Comparison of ENCODE assay signal across 17 cellular contexts in the genomic region with DNA sequence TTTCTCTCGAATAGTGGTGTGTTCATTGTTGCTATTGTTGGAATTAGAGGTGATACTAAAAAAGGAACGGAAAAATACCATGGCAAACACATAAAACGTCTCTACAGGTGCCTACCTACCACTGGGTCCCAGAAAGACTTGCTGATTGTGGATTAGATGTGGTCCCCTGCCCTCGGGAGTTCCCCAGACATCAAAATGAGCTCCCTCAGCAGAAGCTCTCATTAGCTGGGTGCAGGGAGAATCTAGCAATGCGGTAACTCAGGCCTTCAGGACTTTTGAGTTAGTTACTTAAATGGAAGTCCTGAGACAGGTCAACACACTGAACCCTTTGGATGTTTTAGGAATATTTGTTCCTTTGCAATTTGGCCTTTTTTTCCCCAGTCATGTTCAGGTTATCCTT. TPM values are rescaled to one million over a fixed set of nuclear protein-coding genes. Genes with fewer than 3 reads are reported as not detected.
A peak's percentile ranks its signal among the peaks of the same experiment; 100 is the strongest.
DNase-seq lines count a peak whose midpoint lies in the region; ATAC-seq and TF ChIP-seq lines count a peak whose summit lies in the region.
"Had no signal": no experiment of that assay in that cellular context is flagged by ENCODE, and none has a peak within 500 bp of the region (broad histone marks: within the 10 kb centered on the region; RNA-seq: fewer than 3 reads in every experiment).

No MANE protein-coding gene starts in this region.

- H3K4me1 Mint-ChIP-seq in activated naive CD4-positive, alpha-beta T cell treated with anti-CD3 and anti-CD28 coated beads, Interleukin-2, amount 10 ng/mL, durations not matched to agents 7 days and 5 days, result peaks cover 80% of the 10 kb centered on the region
- peaks cover 55% of the 10 kb centered on the region for H3K4me1 Mint-ChIP-seq in activated T-helper 17 cell treated with anti-CD3 and anti-CD28 coated beads, Interleukin-2, amount 50 U/mL, for 72 hours
- H3K4me1 Mint-ChIP-seq in stimulated activated naive B cell treated with anti-CD40 and anti-IgM and Interleukin-4, amounts not matched to agents 10 μg/mL and 1 μg/mL and 100 μg/mL, for 72 hours, result peaks cover 60 to 84% of the 10 kb centered on the region in 2 donors
- peaks cover 4% of the 10 kb centered on the region for H3K4me1 Mint-ChIP-seq in progenitor cell of endocrine pancreas (ENCODE audit: low read depth)

- no peaks in the 10 kb centered on the region for H3K27me3 Mint-ChIP-seq in activated naive CD4-positive, alpha-beta T cell treated with anti-CD3 and anti-CD28 coated beads, Interleukin-2, amount 10 ng/mL, durations not matched to agents 7 days and 5 days
- H3K27me3 Mint-ChIP-seq in activated T-helper 17 cell treated with anti-CD3 and anti-CD28 coated beads, Interleukin-2, amount 50 U/mL, for 72 hours, result no peaks in the 10 kb centered on the region
- peaks cover 5 to 6% of the 10 kb centered on the region in 2 donors for H3K27me3 Mint-ChIP-seq in stimulated activated naive B cell treated with anti-CD40 and anti-IgM and Interleukin-4, amounts not matched to agents 10 μg/mL and 1 μg/mL and 100 μg/mL, for 72 hours
- peaks cover 81% of the 10 kb centered on the region for H3K27me3 Mint-ChIP-seq in progenitor cell of endocrine pancreas

- ATAC-seq in activated T-helper 17 cell treated with anti-CD3 and anti-CD28 coated beads, Interleukin-2, amount 50 U/mL, for 72 hours (replicated peaks), result no peak
- ATAC-seq in stimulated activated naive B cell treated with anti-CD40 and anti-IgM and Interleukin-4, amounts not matched to agents 10 μg/mL and 1 μg/mL and 100 μg/mL, for 72 hours (replicated peaks), result no peak
- ATAC-seq: left cardiac atrium had no signal

- H3K27ac Mint-ChIP-seq in activated naive CD4-positive, alpha-beta T cell treated with anti-CD3 and anti-CD28 coated beads, Interleukin-2, amount 10 ng/mL, durations not matched to agents 7 days and 5 days, result peak overlapping the region; percentile 92
- H3K27ac Mint-ChIP-seq in activated T-helper 17 cell treated with anti-CD3 and anti-CD28 coated beads, Interleukin-2, amount 50 U/mL, for 72 hours, result peak overlapping the region; percentile 88
- peak overlapping the region; percentile 93 for H3K27ac Mint-ChIP-seq in stimulated activated naive B cell treated with anti-CD40 and anti-IgM and Interleukin-4, amounts not matched to agents 10 μg/mL and 1 μg/mL and 100 μg/mL, for 72 hours
- no peak overlapping the region for H3K27ac Mint-ChIP-seq in progenitor cell of endocrine pancreas
- H3K27ac Mint-ChIP-seq: neural progenitor cell had no signal

- peaks cover 84% of the 10 kb centered on the region for H3K36me3 Mint-ChIP-seq in activated naive CD4-positive, alpha-beta T cell treated with anti-CD3 and anti-CD28 coated beads, Interleukin-2, amount 10 ng/mL, durations not matched to agents 7 days and 5 days
- peaks cover 98% of the 10 kb centered on the region for H3K36me3 Mint-ChIP-seq in activated T-helper 17 cell treated with anti-CD3 and anti-CD28 coated beads, Interleukin-2, amount 50 U/mL, for 72 hours (ENCODE audit: low read depth)
- H3K36me3 Mint-ChIP-seq in stimulated activated naive B cell treated with anti-CD40 and anti-IgM and Interleukin-4, amounts not matched to agents 10 μg/mL and 1 μg/mL and 100 μg/mL, for 72 hours, result peaks cover 74 to 84% of the 10 kb centered on the region in 2 donors
- H3K36me3 Mint-ChIP-seq in progenitor cell of endocrine pancreas (ENCODE audit: insufficient read depth), result no peaks in the 10 kb centered on the region
- H3K36me3 Mint-ChIP-seq: neural progenitor cell had no signal

- no peak for TF ChIP-seq CTCF in progenitor cell of endocrine pancreas (IDR thresholded peaks at IDR 0.05; ENCODE audit: unreplicated experiment)

- no peak for DNase-seq in activated naive CD4-positive, alpha-beta T cell treated with anti-CD3 and anti-CD28 coated beads, Interleukin-2, amount 10 ng/mL, durations not matched to agents 7 days and 5 days
- no peak for DNase-seq in activated naive CD4-positive, alpha-beta T cell treated with anti-CD3 and anti-CD28 coated beads, Interleukin-2, amount 50 U/mL, for 16 hours
- no peak for DNase-seq in stimulated activated naive B cell treated with anti-CD40 and anti-IgM and Interleukin-4, amounts not matched to agents 10 μg/mL and 1 μg/mL and 100 μg/mL, for 72 hours
- DNase-seq in NCI-H187 (lab: John Stamatoyannopoulos, UW) (no peak), progenitor cell of endocrine pancreas (ENCODE audit: low spot score, unreplicated experiment) (no peak), NCI-H2107 treated with DMSO at 0.1 percent for 48 hours (lab: John Stamatoyannopoulos, UW; ENCODE audit: unreplicated experiment) (no peak)
- DNase-seq: activated CD4-positive, CD25-positive, alpha-beta regulatory T cell; aorta; effector CD8-positive, alpha-beta T cell; left cardiac atrium; NCI-H1105 treated with DMSO at 0.1 percent for 48 hours; NCI-H526 treated with DMSO at 0.1 percent for 48 hours; SIG-M5; stimulated activated naive CD4-positive, alpha-beta T cell treated with Interleukin-2 at 50 U/mL for 16 hours had no signal

- H3K9me3 Mint-ChIP-seq in activated naive CD4-positive, alpha-beta T cell treated with anti-CD3 and anti-CD28 coated beads, Interleukin-2, amount 10 ng/mL, durations not matched to agents 7 days and 5 days, result no peaks in the 10 kb centered on the region
- peaks cover 5% of the 10 kb centered on the region for H3K9me3 Mint-ChIP-seq in activated T-helper 17 cell treated with anti-CD3 and anti-CD28 coated beads, Interleukin-2, amount 50 U/mL, for 72 hours
- H3K9me3 Mint-ChIP-seq in stimulated activated naive B cell treated with anti-CD40 and anti-IgM and Interleukin-4, amounts not matched to agents 10 μg/mL and 1 μg/mL and 100 μg/mL, for 72 hours, result peaks cover 0 to 4% of the 10 kb centered on the region in 2 donors
- no peaks in the 10 kb centered on the region for H3K9me3 Mint-ChIP-seq in progenitor cell of endocrine pancreas (ENCODE audit: low read depth)
- H3K9me3 Mint-ChIP-seq: neural progenitor cell had no signal

- peak overlapping the region; percentile 64 for H3K4me3 Mint-ChIP-seq in activated naive CD4-positive, alpha-beta T cell treated with anti-CD3 and anti-CD28 coated beads, Interleukin-2, amount 10 ng/mL, durations not matched to agents 7 days and 5 days
- peak overlapping the region; percentile 92 for H3K4me3 Mint-ChIP-seq in activated T-helper 17 cell treated with anti-CD3 and anti-CD28 coated beads, Interleukin-2, amount 50 U/mL, for 72 hours
- H3K4me3 Mint-ChIP-seq in stimulated activated naive B cell treated with anti-CD40 and anti-IgM and Interleukin-4, amounts not matched to agents 10 μg/mL and 1 μg/mL and 100 μg/mL, for 72 hours, result peak overlapping the region; percentile 74 to 76
- no peak overlapping the region for H3K4me3 Mint-ChIP-seq in progenitor cell of endocrine pancreas (ENCODE audit: low read depth)
- H3K4me3 Mint-ChIP-seq: neural progenitor cell had no signal

- CTCF ChIA-PET in activated naive CD4-positive, alpha-beta T cell treated with anti-CD3 and anti-CD28 coated beads, Interleukin-2, amount 10 ng/mL, durations not matched to agents 7 days and 5 days (lab: Charles Lee), result interaction anchor here (1.0 to 1.4 kb wide), 6 partner anchors 11 to 324 kb away, joined by 4 to 10 read pairs (median 4); no protein-coding TSS in a partner anchor

- peak; percentile 16 for TF ChIP-seq POLR2A in GM18526 (IDR thresholded peaks at IDR 0.05; ENCODE audit: extremely low read depth, insufficient read length)

RNA-seq across cellular contexts. Expression of gene IRF4, which starts 6.1 kb away (rescaled TPM):
- 100 to 1,000 TPM; 477 to 704 TPM for total RNA-seq in activated T-helper 17 cell treated with anti-CD3 and anti-CD28 coated beads, Interleukin-2, amount 50 U/mL, for 72 hours
- 0.04 TPM in 1 of 2 replicates, not detected in the other for total RNA-seq in progenitor cell of endocrine pancreas

Comparison
In these comparisons a context has a peak if more than half of its experiments do, and no peak if none do; other contexts are left out.
1. RNA of gene IRF4, which starts 6.1 kb away (total RNA-seq): 477 to 704 TPM in activated T-helper 17 cell treated with anti-CD3 and anti-CD28 coated beads, Interleukin-2, amount 50 U/mL, for 72 hours; 0.04 TPM in progenitor cell of endocrine pancreas; every median in the first group is over 100 times any median in the second.